ENCODE assay signal across 17 cellular contexts in the genomic region with DNA sequence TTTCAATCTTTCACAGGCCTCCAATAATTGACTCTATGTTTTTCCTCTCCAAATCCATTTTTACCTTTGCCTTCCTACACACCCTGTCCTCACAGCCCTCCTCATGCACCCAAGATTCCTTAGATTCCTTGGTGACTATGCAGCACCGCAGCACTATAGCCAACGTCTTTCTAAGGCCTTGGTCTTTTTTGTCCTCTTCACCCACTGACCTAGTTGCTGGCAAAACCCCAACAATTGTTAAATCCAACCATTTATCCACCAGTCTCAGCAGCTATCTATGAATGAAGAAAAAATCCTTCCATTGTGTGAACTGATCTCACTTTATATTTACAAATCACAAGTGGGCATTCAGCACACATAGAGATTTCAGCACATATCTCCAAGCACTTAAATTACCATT.
DNase-seq lines count a peak whose midpoint lies in the region; FAIRE-seq and TF ChIP-seq lines count a peak whose summit lies in the region.
"Had no signal": no experiment of that assay in that cellular context is flagged by ENCODE, and none has a peak within 500 bp of the region (broad histone marks: within the 10 kb centered on the region; RNA-seq: fewer than 3 reads in every experiment).

No MANE protein-coding gene starts in this region.

- H3K36me3 ChIP-seq in ovary (no peaks in the 10 kb centered on the region), BE2C (no peaks in the 10 kb centered on the region)
- H3K36me3 ChIP-seq: BLaER1 treated with 17β-estradiol and CSF1 and Interleukin-3, amounts not matched to agents 10 nM and 100 nM; Peyer's patch; stomach had no signal

- no peak overlapping the region for H3K4me3 Mint-ChIP-seq in mesothelial cell of epicardium
- H3K4me3 Mint-ChIP-seq: brain, naive B cell had no signal

- H3K9me3 ChIP-seq in ovary (no peaks in the 10 kb centered on the region), BE2C (no peaks in the 10 kb centered on the region)
- H3K9me3 ChIP-seq: BLaER1 treated with 17β-estradiol and CSF1 and Interleukin-3, amounts not matched to agents 10 nM and 100 nM; Peyer's patch; stomach had no signal

- H3K27ac ChIP-seq in ovary, result no peak overlapping the region
- H3K27ac ChIP-seq: BLaER1 treated with 17β-estradiol and CSF1 and Interleukin-3, amounts not matched to agents 10 nM and 100 nM; Peyer's patch; stomach had no signal

- H3K27me3 Mint-ChIP-seq in mesothelial cell of epicardium (ENCODE audit: low read depth), result no peaks in the 10 kb centered on the region
- H3K27me3 Mint-ChIP-seq: brain, naive B cell had no signal

- 41 to 58% (median 53%) methylated on average over 2 of the region's 2 CpGs for WGBS in ovary, 3 donors

- H3K4me3 ChIP-seq in epithelial cell of esophagus (ENCODE audit: low read length), result no peak overlapping the region
- no peak overlapping the region for H3K4me3 ChIP-seq in ovary
- no peak overlapping the region for H3K4me3 ChIP-seq in BE2C (ENCODE audit: low read depth, low read length)
- H3K4me3 ChIP-seq: BLaER1 treated with 17β-estradiol and CSF1 and Interleukin-3, amounts not matched to agents 10 nM and 100 nM; Peyer's patch; stomach had no signal

- intact Hi-C loops in ovary (cut with DNase I), result no loop called here

- H3K27ac Mint-ChIP-seq in mesothelial cell of epicardium, result no peak overlapping the region
- H3K27ac Mint-ChIP-seq: brain, naive B cell had no signal

- no peak for FAIRE-seq in RCC 7860 (lab: Jason Lieb, UNC)

- no peaks in the 10 kb centered on the region for H3K27me3 ChIP-seq in ovary
- H3K27me3 ChIP-seq in BE2C, result 0 out of 2 replicates have a peak, but pooled peaks cover 2% of the 10 kb centered on the region
- H3K27me3 ChIP-seq: BLaER1 treated with 17β-estradiol and CSF1 and Interleukin-3, amounts not matched to agents 10 nM and 100 nM; Peyer's patch; stomach had no signal

- no peaks in the 10 kb centered on the region for H3K9me3 Mint-ChIP-seq in mesothelial cell of epicardium
- H3K9me3 Mint-ChIP-seq: naive B cell had no signal

- H3K36me3 Mint-ChIP-seq in mesothelial cell of epicardium, result no peaks in the 10 kb centered on the region
- H3K36me3 Mint-ChIP-seq: brain, naive B cell had no signal

- TF ChIP-seq CTCF in epithelial cell of esophagus (IDR thresholded peaks at IDR 0.05; ENCODE audit: insufficient read depth, low read depth, low read length, missing control alignments) (no peak), ovary (IDR thresholded peaks at IDR 0.05) (no peak), mesothelial cell of epicardium (IDR thresholded peaks at IDR 0.05; ENCODE audit: unreplicated experiment) (no peak), BE2C (IDR thresholded peaks at IDR 0.05; ENCODE audit: low read depth, low read length) (no peak)

- H3K4me1 Mint-ChIP-seq in mesothelial cell of epicardium, result peaks cover 5% of the 10 kb centered on the region
- H3K4me1 Mint-ChIP-seq: naive B cell had no signal

- DNase-seq in EL (peak; percentile 79), RCC 7860 (ENCODE audit: low spot score) (peak; percentile 8), epithelial cell of esophagus (ENCODE audit: low read depth) (peak; percentile 19), renal cortical epithelial cell (ENCODE audit: low read depth) (peak; percentile 36), ovary (no peak), mesothelial cell of epicardium (ENCODE audit: low spot score in 2 of 2, unreplicated experiment in 2 of 2) (no peak), BE2C (no peak)
- no peak for DNase-seq in activated effector memory CD4-positive, alpha-beta T cell treated with anti-CD3 and anti-CD28 coated beads, Interleukin-2, amount 50 U/mL, for 16 hours
- DNase-seq: DMS79 treated with DMSO at 0.1 percent for 48 hours, MM.1S, naive B cell, NCI-H2029, Peyer's patch, stomach, T-helper 1 cell had no signal

- H3K4me1 ChIP-seq in ovary (ENCODE audit: insufficient read depth), result peaks cover 3% of the 10 kb centered on the region
- no peaks in the 10 kb centered on the region for H3K4me1 ChIP-seq in BE2C
- H3K4me1 ChIP-seq: BLaER1 treated with 17β-estradiol and CSF1 and Interleukin-3, amounts not matched to agents 10 nM and 100 nM; Peyer's patch; stomach had no signal

- no peak for TF ChIP-seq EP300 in ovary (IDR thresholded peaks at IDR 0.05)

- TF ChIP-seq POLR2A in ovary (IDR thresholded peaks at IDR 0.05), result no peak

Comparison
In these comparisons a context has a peak if more than half of its experiments do, and no peak if none do; other contexts are left out.
1. DNase-seq: peak in EL (single experiment), RCC 7860 (single experiment), epithelial cell of esophagus (single experiment) and renal cortical epithelial cell (single experiment); none in ovary (0 of 5), mesothelial cell of epicardium (0 of 2), BE2C (single experiment) and activated effector memory CD4-positive, alpha-beta T cell treated with anti-CD3 and anti-CD28 coated beads, Interleukin-2, amount 50 U/mL, for 16 hours (single experiment).